In genomic region chr10:110698340-110698739, GRCh38 we compare ENCODE assay signal across 2 cellular contexts.
TF ChIP-seq lines count a peak whose summit lies in the region.

No MANE protein-coding gene starts in this region.

TF ChIP-seq in SK-N-SH treated with all-trans-retinoic acid at 6 μM for 48 hours, 23 proteins besides CTCF, POLR2A, EP300 and RAD21 (continued from another document):
- TF ChIP-seq ZC3H10 (CRISPR knock-in tag; IDR thresholded peaks at IDR 0.05) = no peak
- no peak for TF ChIP-seq ZFP30 (CRISPR knock-in tag; IDR thresholded peaks at IDR 0.05)
- no peak for TF ChIP-seq ISL1 (CRISPR knock-in tag; IDR thresholded peaks at IDR 0.05)
- TF ChIP-seq TSHZ2 (CRISPR knock-in tag; IDR thresholded peaks at IDR 0.05) = no peak
- no peak for TF ChIP-seq OSR1 (CRISPR knock-in tag; IDR thresholded peaks at IDR 0.05)
- no peak for TF ChIP-seq ZNF565 (CRISPR knock-in tag; conservative IDR thresholded peaks at IDR 0.05; ENCODE audit: low read depth)
- TF ChIP-seq, protein P1, sequence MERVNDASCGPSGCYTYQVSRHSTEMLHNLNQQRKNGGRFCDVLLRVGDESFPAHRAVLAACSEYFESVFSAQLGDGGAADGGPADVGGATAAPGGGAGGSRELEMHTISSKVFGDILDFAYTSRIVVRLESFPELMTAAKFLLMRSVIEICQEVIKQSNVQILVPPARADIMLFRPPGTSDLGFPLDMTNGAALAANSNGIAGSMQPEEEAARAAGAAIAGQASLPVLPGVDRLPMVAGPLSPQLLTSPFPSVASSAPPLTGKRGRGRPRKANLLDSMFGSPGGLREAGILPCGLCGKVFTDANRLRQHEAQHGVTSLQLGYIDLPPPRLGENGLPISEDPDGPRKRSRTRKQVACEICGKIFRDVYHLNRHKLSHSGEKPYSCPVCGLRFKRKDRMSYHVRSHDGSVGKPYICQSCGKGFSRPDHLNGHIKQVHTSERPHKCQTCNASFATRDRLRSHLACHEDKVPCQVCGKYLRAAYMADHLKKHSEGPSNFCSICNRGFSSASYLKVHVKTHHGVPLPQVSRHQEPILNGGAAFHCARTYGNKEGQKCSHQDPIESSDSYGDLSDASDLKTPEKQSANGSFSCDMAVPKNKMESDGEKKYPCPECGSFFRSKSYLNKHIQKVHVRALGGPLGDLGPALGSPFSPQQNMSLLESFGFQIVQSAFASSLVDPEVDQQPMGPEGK (CRISPR knock-in tag; IDR thresholded peaks at IDR 0.05; ENCODE audit: borderline replicate concordance) = no peak
- no peak for TF ChIP-seq ESRRG (CRISPR knock-in tag; IDR thresholded peaks at IDR 0.05)
- TF ChIP-seq CSRNP3 (CRISPR knock-in tag; IDR thresholded peaks at IDR 0.05) = no peak
- no peak for TF ChIP-seq RARB (CRISPR knock-in tag; IDR thresholded peaks at IDR 0.05)
- TF ChIP-seq, protein P2, sequence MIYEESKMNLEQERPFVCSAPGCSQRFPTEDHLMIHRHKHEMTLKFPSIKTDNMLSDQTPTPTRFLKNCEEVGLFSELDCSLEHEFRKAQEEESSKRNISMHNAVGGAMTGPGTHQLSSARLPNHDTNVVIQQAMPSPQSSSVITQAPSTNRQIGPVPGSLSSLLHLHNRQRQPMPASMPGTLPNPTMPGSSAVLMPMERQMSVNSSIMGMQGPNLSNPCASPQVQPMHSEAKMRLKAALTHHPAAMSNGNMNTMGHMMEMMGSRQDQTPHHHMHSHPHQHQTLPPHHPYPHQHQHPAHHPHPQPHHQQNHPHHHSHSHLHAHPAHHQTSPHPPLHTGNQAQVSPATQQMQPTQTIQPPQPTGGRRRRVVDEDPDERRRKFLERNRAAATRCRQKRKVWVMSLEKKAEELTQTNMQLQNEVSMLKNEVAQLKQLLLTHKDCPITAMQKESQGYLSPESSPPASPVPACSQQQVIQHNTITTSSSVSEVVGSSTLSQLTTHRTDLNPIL (CRISPR knock-in tag; IDR thresholded peaks at IDR 0.05; ENCODE audit: low read depth) = no peak
- TF ChIP-seq CSDC2 (CRISPR knock-in tag; IDR thresholded peaks at IDR 0.05) = no peak
TF ChIP-seq in SK-N-SH treated with all-trans-retinoic acid at 6 μM for 48 hours: peak in this region for 0.

TF ChIP-seq in SK-N-SH, 30 proteins besides CTCF, POLR2A, EP300 and RAD21 (continued from another document):
- no peak for TF ChIP-seq TEAD4 (IDR thresholded peaks at IDR 0.05; ENCODE audit: borderline replicate concordance, insufficient read depth)
